ENCODE assay signal across 23 cellular contexts in genomic region chr4:138320856-138321255, GRCh38.
"Had no signal": no experiment of that assay in that cellular context is flagged by ENCODE, and none has a peak within 500 bp of the region (broad histone marks: within the 10 kb centered on the region; RNA-seq: fewer than 3 reads in every experiment).

No MANE protein-coding gene starts in this region.

- H3K4me3 ChIP-seq: ascending aorta, body of pancreas had no signal

- H3K27me3 ChIP-seq: ascending aorta, body of pancreas had no signal

- H3K4me1 Mint-ChIP-seq: activated naive CD4-positive, alpha-beta T cell treated with anti-CD3 and anti-CD28 coated beads, Interleukin-2, amount 50 U/mL, for 24 hours; activated naive CD8-positive, alpha-beta T cell treated with anti-CD3 and anti-CD28 coated beads, Interleukin-2, amount 50 U/mL, for 24 hours; central memory CD8-positive, alpha-beta T cell had no signal

- H3K9me3 Mint-ChIP-seq: activated naive CD4-positive, alpha-beta T cell treated with anti-CD3 and anti-CD28 coated beads, Interleukin-2, amount 50 U/mL, for 24 hours; WTC11 had no signal

- H3K27me3 Mint-ChIP-seq: activated naive CD8-positive, alpha-beta T cell treated with anti-CD3 and anti-CD28 coated beads, Interleukin-2, amount 50 U/mL, for 24 hours; central memory CD8-positive, alpha-beta T cell had no signal

- H3K36me3 Mint-ChIP-seq: activated naive CD4-positive, alpha-beta T cell treated with anti-CD3 and anti-CD28 coated beads, Interleukin-2, amount 50 U/mL, for 24 hours; WTC11 had no signal

- H3K4me3 Mint-ChIP-seq: activated CD8-positive, alpha-beta T cell treated with anti-CD3 and anti-CD28 coated beads, Interleukin-2, amount 10 ng/mL, durations not matched to agents 7 days and 5 days; activated naive CD4-positive, alpha-beta T cell treated with anti-CD3 and anti-CD28 coated beads, Interleukin-2, amount 50 U/mL, for 24 hours; activated naive CD8-positive, alpha-beta T cell treated with anti-CD3 and anti-CD28 coated beads, Interleukin-2, amount 50 U/mL, for 24 hours; central memory CD8-positive, alpha-beta T cell; T-helper 1 cell treated with Interleukin-12 subunit alpha and Interleukin-12 subunit beta and Interleukin-4 antibody, amounts not matched to agents 30 μg/mL and 1 μg/mL, for 36 hours; WTC11 had no signal

- ATAC-seq: activated CD8-positive, alpha-beta T cell treated with anti-CD3 and anti-CD28 coated beads, Interleukin-2, amount 10 ng/mL, durations not matched to agents 7 days and 5 days; activated naive CD8-positive, alpha-beta T cell treated with anti-CD3 and anti-CD28 coated beads, Interleukin-2, amount 50 U/mL, for 24 hours; body of pancreas; WTC11 had no signal

- H3K4me1 ChIP-seq: ascending aorta, body of pancreas had no signal

- H3K27ac Mint-ChIP-seq: activated CD8-positive, alpha-beta T cell treated with anti-CD3 and anti-CD28 coated beads, Interleukin-2, amount 10 ng/mL, durations not matched to agents 7 days and 5 days; activated naive CD4-positive, alpha-beta T cell treated with anti-CD3 and anti-CD28 coated beads, Interleukin-2, amount 50 U/mL, for 24 hours; activated naive CD8-positive, alpha-beta T cell treated with anti-CD3 and anti-CD28 coated beads, Interleukin-2, amount 50 U/mL, for 24 hours; T-helper 1 cell treated with Interleukin-12 subunit alpha and Interleukin-12 subunit beta and Interleukin-4 antibody, amounts not matched to agents 30 μg/mL and 1 μg/mL, for 36 hours; WTC11 had no signal

- H3K27ac ChIP-seq: ascending aorta, body of pancreas had no signal

- H3K36me3 ChIP-seq: ascending aorta had no signal

- DNase-seq: activated CD4-positive, alpha-beta T cell treated with anti-CD3 and anti-CD28 coated beads for 48 hours; activated CD4-positive, alpha-beta T cell treated with anti-CD3 and anti-CD28 coated beads, Interleukin-2, amount 50 U/mL, for 4 hours; activated CD4-positive, CD25-positive, alpha-beta regulatory T cell treated with anti-CD3 and anti-CD28 coated beads, Interleukin-2, amount 50 U/mL, for 72 hours; activated CD8-positive, alpha-beta memory T cell treated with anti-CD3 and anti-CD28 coated beads, Interleukin-2, amount 50 U/mL, for 48 hours; activated CD8-positive, alpha-beta T cell treated with anti-CD3 and anti-CD28 coated beads, Interleukin-2, amount 10 ng/mL, durations not matched to agents 7 days and 5 days; activated naive CD8-positive, alpha-beta T cell treated with anti-CD3 and anti-CD28 coated beads, Interleukin-2, amount 50 U/mL, for 24 hours; activated T-cell treated with anti-CD3 and anti-CD28 coated beads, Interleukin-2, amount 50 U/mL, for 1 hour; amniotic stem cell; body of pancreas; KG1; NCI-H1048; NCI-H146; NCI-H187 treated with DMSO at 0.1 percent for 48 hours; NCI-H2171; NCI-H226; NCI-H69; NK-92 treated with Interleukin-12 subunit alpha and Interleukin-12 subunit beta, amount 100 ng/mL, for 24 hours; SHP77 treated with DMSO at 0.1 percent for 48 hours had no signal
